24 cellular contexts compared by ENCODE assay signal in genomic region chr3:127156651-127157050, GRCh38. TPM values are rescaled to one million over a fixed set of nuclear protein-coding genes. Genes with fewer than 3 reads are reported as not detected.
"Had no signal": no experiment of that assay in that cellular context is flagged by ENCODE, and none has a peak within 500 bp of the region (broad histone marks: within the 10 kb centered on the region; RNA-seq: fewer than 3 reads in every experiment).

No MANE protein-coding gene starts in this region.

- H3K36me3 Mint-ChIP-seq: type B pancreatic cell, WTC11 had no signal

- H3K36me3 ChIP-seq: ascending aorta had no signal

- H3K9me3 Mint-ChIP-seq: activated CD8-positive, alpha-beta T cell treated with anti-CD3 and anti-CD28 coated beads for 36 hours; stimulated activated naive CD8-positive, alpha-beta T cell treated with anti-CD3 and anti-CD28 coated beads, Interleukin-15, amount 100 ng/mL, for 72 hours; type B pancreatic cell; WTC11 had no signal

- H3K4me1 Mint-ChIP-seq: stimulated activated naive CD8-positive, alpha-beta T cell treated with anti-CD3 and anti-CD28 coated beads, Interleukin-15, amount 100 ng/mL, for 72 hours had no signal

- H3K4me1 ChIP-seq: ascending aorta, psoas muscle, testis had no signal

- H3K27me3 ChIP-seq: ascending aorta, testis had no signal

- H3K27ac ChIP-seq: ascending aorta, psoas muscle, testis had no signal

- H3K9me3 ChIP-seq: ascending aorta, psoas muscle, testis had no signal

- H3K4me3 Mint-ChIP-seq: activated CD8-positive, alpha-beta T cell treated with anti-CD3 and anti-CD28 coated beads for 36 hours; stimulated activated naive CD8-positive, alpha-beta T cell treated with anti-CD3 and anti-CD28 coated beads, Interleukin-15, amount 100 ng/mL, for 72 hours; type B pancreatic cell; WTC11 had no signal

- ATAC-seq: activated CD8-positive, alpha-beta T cell treated with anti-CD3 and anti-CD28 coated beads for 36 hours; psoas muscle; right cardiac atrium; stimulated activated naive CD8-positive, alpha-beta T cell treated with anti-CD3 and anti-CD28 coated beads, Interleukin-15, amount 100 ng/mL, for 72 hours; WTC11 had no signal

- DNase-seq: activated CD4-positive, alpha-beta T cell treated with anti-CD3 and anti-CD28 coated beads for 4 hours; activated CD8-positive, alpha-beta T cell treated with anti-CD3 and anti-CD28 coated beads for 36 hours; activated naive CD4-positive, alpha-beta T cell treated with anti-CD3 and anti-CD28 coated beads, Interleukin-2, amount 50 U/mL, for 16 hours; activated T-cell treated with anti-CD3 and anti-CD28 coated beads, Interleukin-2, amount 50 U/mL, for 1 hour; cortex of kidney; erythroblast; foreskin melanocyte; glutamatergic neuron; hippocampal formation; midbrain; right cardiac atrium; small intestine; stimulated activated CD4-positive, alpha-beta T cell treated with anti-CD3 and anti-CD28 coated beads, Interleukin-15, amount 100 ng/mL, for 24 hours; stimulated activated CD4-positive, alpha-beta T cell treated with anti-CD3 and anti-CD28 coated beads, Interleukin-2, amount 100 ng/mL, for 48 hours; stimulated activated naive CD8-positive, alpha-beta T cell treated with anti-CD3 and anti-CD28 coated beads, Interleukin-15, amount 100 ng/mL, for 72 hours; testis had no signal

- H3K4me3 ChIP-seq: ascending aorta, psoas muscle, testis had no signal

- H3K27me3 Mint-ChIP-seq: stimulated activated naive CD8-positive, alpha-beta T cell treated with anti-CD3 and anti-CD28 coated beads, Interleukin-15, amount 100 ng/mL, for 72 hours had no signal

- H3K27ac Mint-ChIP-seq: activated CD8-positive, alpha-beta T cell treated with anti-CD3 and anti-CD28 coated beads for 36 hours; stimulated activated naive CD8-positive, alpha-beta T cell treated with anti-CD3 and anti-CD28 coated beads, Interleukin-15, amount 100 ng/mL, for 72 hours; type B pancreatic cell; WTC11 had no signal

RNA-seq across cellular contexts. Expression of gene PRR23E, which starts 36.3 kb away (rescaled TPM):
- total RNA-seq: activated CD8-positive, alpha-beta T cell treated with anti-CD3 and anti-CD28 coated beads for 36 hours; ascending aorta; left colon; lung microvascular endothelial cell; osteoblast; psoas muscle; right cardiac atrium; T-helper 2 cell treated with Interferon-gamma antibody and Interleukin-4, amounts not matched to agents 100 ng/mL and 5 ng/mL, for 36 hours; WTC11 had no signal
